Comparison of ENCODE assay signal across 10 cellular contexts in the genomic region with DNA sequence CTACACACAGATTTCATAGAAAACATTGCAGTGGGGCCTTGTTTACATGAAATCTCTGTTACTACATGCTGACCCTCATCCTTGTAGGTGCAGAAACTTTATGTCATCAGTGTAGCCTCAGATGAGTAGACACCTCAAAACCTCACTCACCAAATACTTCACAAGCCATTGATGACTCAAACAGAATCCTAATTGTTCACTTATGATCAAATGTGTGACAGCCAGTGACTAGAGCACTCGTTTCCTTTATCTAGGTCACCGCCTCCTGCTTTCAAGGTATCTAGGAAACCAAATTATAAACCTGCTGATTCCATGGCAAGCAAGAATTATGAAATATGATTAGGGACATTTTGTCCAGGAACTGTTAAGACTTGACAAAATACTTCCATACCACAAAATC.
DNase-seq lines count a peak whose midpoint lies in the region; ATAC-seq and TF ChIP-seq lines count a peak whose summit lies in the region.
"Had no signal": no experiment of that assay in that cellular context is flagged by ENCODE, and none has a peak within 500 bp of the region (broad histone marks: within the 10 kb centered on the region; RNA-seq: fewer than 3 reads in every experiment).

No MANE protein-coding gene starts in this region.

- ATAC-seq in GM18867 (IDR thresholded peaks at IDR 0.05; ENCODE audit: unreplicated experiment): peak; percentile 94
- ATAC-seq in GM21717 (IDR thresholded peaks at IDR 0.05; ENCODE audit: unreplicated experiment): peak; percentile 62
- peak; percentile 95 for ATAC-seq in HG03378 (IDR thresholded peaks at IDR 0.05; ENCODE audit: unreplicated experiment)

- no peak for TF ChIP-seq CTCF in epithelial cell of proximal tubule (conservative IDR thresholded peaks at IDR 0.05; ENCODE audit: low read depth, low read length)

- DNase-seq in epithelial cell of proximal tubule (ENCODE audit: low read depth): peak; percentile 40
- no peak for DNase-seq in stimulated activated naive CD4-positive, alpha-beta T cell (lab: John Stamatoyannopoulos, UW)
- DNase-seq in NCI-H2171 (lab: John Stamatoyannopoulos, UW): no peak
- no peak for DNase-seq in DMS79 (lab: John Stamatoyannopoulos, UW)
- no peak for DNase-seq in NCI-H1694 treated with DMSO at 0.1 percent for 48 hours (lab: John Stamatoyannopoulos, UW)
- DNase-seq: activated B cell treated with CpG ODN at 0.5 μM for 24 hours had no signal

- H3K4me3 ChIP-seq in epithelial cell of proximal tubule (ENCODE audit: low read depth, low read length): no peak overlapping the region
- H3K4me3 ChIP-seq: cardiac muscle cell had no signal
